ENCODE assay signal across 18 cellular contexts in the genomic region with DNA sequence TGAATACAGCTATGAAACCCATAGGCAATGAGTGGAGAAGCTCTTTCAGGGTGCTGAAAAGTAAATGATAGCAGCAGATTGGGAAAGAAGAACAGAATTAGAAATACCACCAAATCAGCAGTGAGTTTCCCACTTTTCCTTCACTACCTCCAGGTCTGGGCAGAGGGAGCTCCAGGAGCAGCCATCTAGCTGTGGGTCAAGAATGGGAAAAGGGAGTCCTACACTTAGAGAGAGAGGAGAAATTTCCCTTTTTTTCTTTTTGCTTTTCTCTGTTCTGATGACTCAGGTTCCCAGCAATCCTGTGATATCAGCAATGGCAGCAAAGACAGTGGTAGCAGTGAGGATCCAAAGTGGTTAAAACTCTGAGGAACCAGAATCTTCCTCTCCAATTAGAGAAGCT.
DNase-seq lines count a peak whose midpoint lies in the region; FAIRE-seq and TF ChIP-seq lines count a peak whose summit lies in the region.
"Had no signal": no experiment of that assay in that cellular context is flagged by ENCODE, and none has a peak within 500 bp of the region (broad histone marks: within the 10 kb centered on the region; RNA-seq: fewer than 3 reads in every experiment).

No MANE protein-coding gene starts in this region.

- intact Hi-C loops in ovary (cut with DNase I): no loop called here

- no peaks in the 10 kb centered on the region for H3K36me3 ChIP-seq in ovary

- H3K4me3 ChIP-seq in AG04450 (ENCODE audit: low read depth, low read length): no peak overlapping the region
- no peak overlapping the region for H3K4me3 ChIP-seq in astrocyte of the cerebellum (ENCODE audit: low read depth, low read length)
- no peak overlapping the region for H3K4me3 ChIP-seq in ovary
- H3K4me3 ChIP-seq: K562 had no signal

- no peaks in the 10 kb centered on the region for H3K4me1 ChIP-seq in ovary (ENCODE audit: insufficient read depth)

- in situ Hi-C loops in astrocyte of the cerebellum (cut with HindIII; ENCODE audit: low sequenced_read_pairs): no loop called here

- FAIRE-seq in D721Med (lab: Jason Lieb, UNC): no peak
- FAIRE-seq: K562, RCC 7860 had no signal

- POLR2A ChIA-PET in AG04450 (lab: Yijun Ruan, JAX): no interaction called here

- TF ChIP-seq EP300 in ovary (IDR thresholded peaks at IDR 0.05): no peak

- no peak for DNase-seq in AG04450 (ENCODE audit: low read depth, low spot score)
- no peak for DNase-seq in D721Med (ENCODE audit: insufficient read length, low spot score)
- no peak for DNase-seq in astrocyte of the cerebellum (ENCODE audit: low read depth)
- DNase-seq in kidney glomerular epithelial cell (lab: John Stamatoyannopoulos, UW): peak; percentile 17
- no peak for DNase-seq in NCI-H1694 (lab: John Stamatoyannopoulos, UW)
- no peak for DNase-seq in GM10266 (ENCODE audit: extremely low spot score)
- no peak for DNase-seq in ovary
- no peak for DNase-seq in substantia nigra (lab: John Stamatoyannopoulos, UW)
- DNase-seq: ACHN; CD8-positive, alpha-beta T cell; NCI-H1048; NCI-H146; NCI-H446; SHP77 treated with DMSO at 0.1 percent for 48 hours; SW 1271 had no signal

- no peak overlapping the region for H3K27ac ChIP-seq in AG04450 (ENCODE audit: low read depth, low read length)
- H3K27ac ChIP-seq in ovary: no peak overlapping the region
- no peak overlapping the region for H3K27ac ChIP-seq in substantia nigra (ENCODE audit: low read depth, low read length, poor library complexity, severe bottlenecking)
- H3K27ac ChIP-seq: HL-60 had no signal

- TF ChIP-seq POLR2A in ovary (IDR thresholded peaks at IDR 0.05): no peak

- H3K27me3 ChIP-seq in AG04450 (ENCODE audit: control insufficient read depth, insufficient read depth, low read length) (no peaks in the 10 kb centered on the region), ovary (no peaks in the 10 kb centered on the region)

- TF ChIP-seq CTCF in AG04450 (IDR thresholded peaks at IDR 0.05; ENCODE audit: low read depth, low read length) (0 out of 2 replicates have a peak, but pooled peaks have one; percentile 5), D721Med (IDR thresholded peaks at IDR 0.05; ENCODE audit: insufficient read depth, missing control alignments) (peak; percentile 17), astrocyte of the cerebellum (IDR thresholded peaks at IDR 0.05; ENCODE audit: low read depth, low read length, missing control alignments) (peak; percentile 23), GM10266 (IDR thresholded peaks at IDR 0.05; ENCODE audit: control insufficient read depth, insufficient read depth, low read depth, missing control alignments) (no peak), ovary (IDR thresholded peaks at IDR 0.05) (no peak)

- peaks cover 6% of the 10 kb centered on the region for H3K9me3 ChIP-seq in AG04450 (ENCODE audit: control insufficient read depth, insufficient read depth, low read length)
- H3K9me3 ChIP-seq in ovary: no peaks in the 10 kb centered on the region

- CTCF ChIA-PET in AG04450 (lab: Charles Lee): no interaction called here

Comparison
In these comparisons a context has a peak if more than half of its experiments do, and no peak if none do; other contexts are left out.
1. CTCF ChIP-seq: peak in AG04450 (single experiment), D721Med (single experiment) and astrocyte of the cerebellum (single experiment); none in GM10266 (single experiment) and ovary (0 of 3).